15 cellular contexts compared by ENCODE assay signal in genomic region chr2:164624296-164624695, GRCh38. TPM values are rescaled to one million over a fixed set of nuclear protein-coding genes. Genes with fewer than 3 reads are reported as not detected.
A peak's percentile ranks its signal among the peaks of the same experiment; 100 is the strongest.
DNase-seq lines count a peak whose midpoint lies in the region; ATAC-seq and TF ChIP-seq lines count a peak whose summit lies in the region.
"Had no signal": no experiment of that assay in that cellular context is flagged by ENCODE, and none has a peak within 500 bp of the region (broad histone marks: within the 10 kb centered on the region; RNA-seq: fewer than 3 reads in every experiment).

No MANE protein-coding gene starts in this region.

- H3K36me3 ChIP-seq in H7 (replicated peaks; ENCODE audit: control insufficient read depth, insufficient read depth, low read length) = no peaks in the 10 kb centered on the region
- H3K36me3 ChIP-seq in ascending aorta = no peaks in the 10 kb centered on the region
- no peaks in the 10 kb centered on the region for H3K36me3 ChIP-seq in thoracic aorta
- H3K36me3 ChIP-seq in spleen = no peaks in the 10 kb centered on the region
- H3K36me3 ChIP-seq: SJCRH30 had no signal

- TF ChIP-seq POLR2A in spleen (IDR thresholded peaks at IDR 0.05) = no peak

- H3K9me3 ChIP-seq in ascending aorta (no peaks in the 10 kb centered on the region), thoracic aorta (no peaks in the 10 kb centered on the region), spleen (peaks cover 0 to 8% (median 0%) of the 10 kb centered on the region in 8 donors)
- H3K9me3 ChIP-seq: A549, SJCRH30 had no signal

- DNase-seq in H7 = peak; percentile 32
- DNase-seq in ascending aorta (ENCODE audit: low spot score in 2 of 2) = no peak
- peak; percentile 23 for DNase-seq in iPS-NIHi7 (ENCODE audit: extremely low spot score)
- DNase-seq in thoracic aorta (ENCODE audit: low spot score) = no peak
- DNase-seq in spleen = no peak
- DNase-seq: C1 segment of cervical spinal cord, DND-41, NCI-H1417, NCI-H187 treated with DMSO at 0.1 percent for 48 hours, NCI-H69, PC-3, SJCRH30 had no signal

- H3K27me3 ChIP-seq in H7 (ENCODE audit: control insufficient read depth, insufficient read depth, low read length) (peaks cover 2% of the 10 kb centered on the region; the same call in 1 of the 2 replicates), ascending aorta (no peaks in the 10 kb centered on the region), thoracic aorta (replicated peaks; ENCODE audit: insufficient read depth) (no peaks in the 10 kb centered on the region), spleen (replicated peaks in 1 of 7) (peaks cover 0 to 33% (median 15%) of the 10 kb centered on the region in 7 donors)
- H3K27me3 ChIP-seq: SJCRH30 had no signal

- H3K4me1 ChIP-seq in ascending aorta (peaks cover 0 to 4% of the 10 kb centered on the region in 2 donors), thoracic aorta (ENCODE audit: control insufficient read depth in 1 of 2, low read depth in 2 of 2) (peaks cover 5 to 25% of the 10 kb centered on the region in 2 donors), spleen (peaks cover 0 to 15% (median 9%) of the 10 kb centered on the region in 6 donors)
- H3K4me1 ChIP-seq: SJCRH30 had no signal

- no peak for TF ChIP-seq CTCF in ascending aorta (IDR thresholded peaks at IDR 0.05)
- TF ChIP-seq CTCF in thoracic aorta (IDR thresholded peaks at IDR 0.05) = no peak
- no peak for TF ChIP-seq CTCF in spleen (IDR thresholded peaks at IDR 0.05 in 8 of 11, conservative IDR thresholded peaks at IDR 0.05 in 3 of 11)

- WGBS in spleen, 5 donors = 57 to 90% (median 83%) methylated on average over 1 of the region's 1 CpG

- H3K27ac ChIP-seq in ascending aorta = peak overlapping the region; percentile 32 to 57
- H3K27ac ChIP-seq in thoracic aorta = peak overlapping the region; percentile 68 to 69
- no peak overlapping the region for H3K27ac ChIP-seq in spleen
- H3K27ac ChIP-seq: A549, SJCRH30 had no signal

- intact Hi-C loops in ascending aorta (cut with DNase I) = no loop called here
- intact Hi-C loops in spleen (cut with DNase I; ENCODE audit: low total_unique reads) = no loop called here

- ATAC-seq in thoracic aorta (ENCODE audit: insufficient number of reproducible peaks, low FRiP score, low read depth) = no peak
- no peak for ATAC-seq in HG02938 (IDR thresholded peaks at IDR 0.05; ENCODE audit: unreplicated experiment)
- no peak for ATAC-seq in GM19455 (IDR thresholded peaks at IDR 0.05; ENCODE audit: unreplicated experiment)
- ATAC-seq: A549, PC-3 had no signal

- H3K4me3 ChIP-seq in H7 (ENCODE audit: insufficient read depth, low read depth, low read length) = no peak overlapping the region
- H3K4me3 ChIP-seq in ascending aorta = no peak overlapping the region
- H3K4me3 ChIP-seq in thoracic aorta = no peak overlapping the region
- H3K4me3 ChIP-seq in spleen = no peak overlapping the region
- H3K4me3 ChIP-seq: A549, SJCRH30 had no signal

RNA-seq across cellular contexts. Expression of gene GRB14, which starts 3.0 kb away (rescaled TPM):
- total RNA-seq in H7 (2014; rRNA removed; shearing (Covaris generic)) = 3.9 and 6.0 TPM in 2 replicates
- 1.1 TPM for total RNA-seq in ascending aorta
- 1 to 10 TPM; 4.7 to 7.9 TPM for total RNA-seq in thoracic aorta
- total RNA-seq in spleen = 1 to 10 TPM in 4 of 7 donors, under 1 TPM in 3; 0.28 to 3.6 (median 2.2) TPM
- 1 to 10 TPM in 2 of 3 donors, under 1 TPM in 1; 0.44 to 6.7 (median 3.4) TPM for polyA plus RNA-seq in spleen
- total RNA-seq: SJCRH30 had no signal

Comparison
In these comparisons a context has a peak if more than half of its experiments do, and no peak if none do; other contexts are left out.
1. DNase-seq: peak in H7 (single experiment) and iPS-NIHi7 (single experiment); none in ascending aorta (0 of 2), thoracic aorta (single experiment) and spleen (single experiment).
2. H3K27ac ChIP-seq: peak in ascending aorta (2 of 2) and thoracic aorta (2 of 2); none in spleen (0 of 8).